28 cellular contexts compared by ENCODE assay signal in genomic region chr5:77840930-77841329, GRCh38.
"Had no signal": no experiment of that assay in that cellular context is flagged by ENCODE, and none has a peak within 500 bp of the region (broad histone marks: within the 10 kb centered on the region; RNA-seq: fewer than 3 reads in every experiment).

No MANE protein-coding gene starts in this region.

- H3K4me3 ChIP-seq: neural progenitor cell, ovary, psoas muscle, skin epidermis, smooth muscle cell, spleen, suprapubic skin, testis, tibial artery, transverse colon, upper lobe of right lung, uterus had no signal

- DNase-seq: natural killer cell; occipital lobe; ovary; posterior cingulate gyrus; psoas muscle; right cardiac atrium; spleen; stimulated activated CD4-positive, alpha-beta T cell treated with anti-CD3 and anti-CD28 coated beads, Interleukin-12 subunit alpha, Interleukin-12 subunit beta, amount 100 ng/mL, for 4 hours; stimulated activated CD4-positive, alpha-beta T cell treated with anti-CD3 and anti-CD28 coated beads, Interleukin-1b, Interleukin-23, amount 100 ng/mL, for 48 hours; stimulated activated CD4-positive, alpha-beta T cell treated with anti-CD3 and anti-CD28 coated beads, Interleukin-4, amount 100 ng/mL, for 1 hour; stimulated activated CD4-positive, alpha-beta T cell treated with anti-CD3 and anti-CD28 coated beads, Interleukin-4, amount 100 ng/mL, for 4 hours; stimulated activated CD8-positive, alpha-beta memory T cell treated with anti-CD3 and anti-CD28 coated beads, Interleukin-4, amount 100 ng/mL, for 48 hours; stimulated activated naive CD4-positive, alpha-beta T cell; stimulated activated naive CD8-positive, alpha-beta T cell treated with anti-CD3 and anti-CD28 coated beads, Interleukin-15, amount 100 ng/mL, for 72 hours; stimulated activated naive CD8-positive, alpha-beta T cell treated with anti-CD3 and anti-CD28 coated beads, Interleukin-15, Interleukin-2, amounts not matched to agents 100 U/mL and 50 U/mL, for 24 hours; substantia nigra; testis; tibial artery; transverse colon; upper lobe of right lung; uterus had no signal

- H3K36me3 ChIP-seq: neural progenitor cell, ovary, spleen, suprapubic skin, tibial artery, transverse colon, upper lobe of right lung, uterus had no signal

- H3K27me3 ChIP-seq: ovary, testis, uterus had no signal

- H3K4me2 ChIP-seq: neural progenitor cell, smooth muscle cell had no signal

- ATAC-seq: natural killer cell; psoas muscle; right cardiac atrium; sciatic nerve; stimulated activated memory B cell treated with anti-CD40 and anti-IgM and Interleukin-4, amounts not matched to agents 10 μg/mL and 1 μg/mL and 100 μg/mL, for 72 hours; stimulated activated naive CD8-positive, alpha-beta T cell treated with anti-CD3 and anti-CD28 coated beads, Interleukin-15, amount 100 ng/mL, for 72 hours; stimulated activated naive CD8-positive, alpha-beta T cell treated with anti-CD3 and anti-CD28 coated beads, Interleukin-15, Interleukin-2, amounts not matched to agents 100 U/mL and 50 U/mL, for 24 hours; upper lobe of right lung had no signal

- H3K27ac ChIP-seq: neural progenitor cell, ovary, parathyroid adenoma, psoas muscle, skin epidermis, spleen, suprapubic skin, testis, tibial artery, transverse colon, upper lobe of right lung, uterus had no signal

- H3K4me1 ChIP-seq: parathyroid adenoma, psoas muscle, uterus had no signal

- H3K9ac ChIP-seq: neural progenitor cell, parathyroid adenoma had no signal

- H3K9me3 ChIP-seq: ovary, psoas muscle, spleen, suprapubic skin, testis, tibial artery, transverse colon, upper lobe of right lung, uterus had no signal
